In genomic region chr2:97985998-97986397, GRCh38 we compare ENCODE assay signal across 8 cellular contexts.
"Had no signal": no experiment of that assay in that cellular context is flagged by ENCODE, and none has a peak within 500 bp of the region (broad histone marks: within the 10 kb centered on the region; RNA-seq: fewer than 3 reads in every experiment).

No MANE protein-coding gene starts in this region.

- H3K36me3 ChIP-seq: HAP-1 had no signal

- H3K4me2 ChIP-seq: KMS-11 had no signal

- H2AFZ ChIP-seq: GM23248 had no signal

- H3K9ac ChIP-seq: GM23248, KMS-11 had no signal

- FAIRE-seq: HTR-8/SVneo had no signal

- H3K27ac ChIP-seq: GM23248, KMS-11 had no signal

- H3K4me3 ChIP-seq: GM23248, HAP-1 had no signal

- DNase-seq: GM23248, GOT3, H7, Karpas-422, KBM-7 had no signal

- H3K4me1 ChIP-seq: HAP-1 had no signal
